Comparison of ENCODE assay signal across 19 cellular contexts in the genomic region with DNA sequence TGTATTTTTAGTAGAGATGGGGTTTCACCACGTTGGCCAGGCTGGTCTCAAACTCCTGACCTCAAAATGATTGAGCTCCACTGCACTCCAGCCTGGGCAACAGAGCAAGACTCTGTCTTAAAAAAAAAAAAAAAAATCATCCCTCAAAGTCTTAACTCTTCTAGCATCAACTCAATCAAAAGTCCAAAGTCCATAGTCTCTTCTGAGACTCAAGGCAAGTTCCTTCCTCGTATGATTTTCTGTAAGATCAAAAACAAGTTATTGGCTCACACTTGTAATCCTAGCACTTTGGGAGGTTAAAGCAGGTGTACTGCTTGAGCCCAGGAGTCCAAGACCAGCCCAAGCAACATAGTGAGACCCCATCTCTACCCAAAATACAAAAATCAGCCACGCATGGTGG. TPM values are rescaled to one million over a fixed set of nuclear protein-coding genes. Genes with fewer than 3 reads are reported as not detected.
"Had no signal": no experiment of that assay in that cellular context is flagged by ENCODE, and none has a peak within 500 bp of the region (broad histone marks: within the 10 kb centered on the region; RNA-seq: fewer than 3 reads in every experiment).

No MANE protein-coding gene starts in this region.

- ATAC-seq: foreskin keratinocyte; left lung; lower lobe of right lung; naive thymus-derived CD4-positive, alpha-beta T cell had no signal

- H3K4me1 ChIP-seq: foreskin keratinocyte, left lung, lower lobe of right lung had no signal

- H3K27ac ChIP-seq: coronary artery, esophagus muscularis mucosa, foreskin keratinocyte, gastroesophageal sphincter, hepatocyte, left lung, lower lobe of right lung had no signal

- H3K9me3 ChIP-seq: esophagus muscularis mucosa, gastroesophageal sphincter, heart left ventricle, left lung, lower lobe of right lung had no signal

- DNase-seq: dermis blood vessel endothelial cell; dorsolateral prefrontal cortex; effector CD4-positive, alpha-beta T cell; effector memory CD4-positive, alpha-beta T cell; foreskin keratinocyte; heart left ventricle; hypothalamus; immature natural killer cell; islet precursor cell; kidney; kidney glomerular epithelial cell; left lung; lower lobe of right lung; mesenchymal stem cell; naive thymus-derived CD4-positive, alpha-beta T cell had no signal

- H3K4me3 ChIP-seq: coronary artery, dorsolateral prefrontal cortex, esophagus muscularis mucosa, gastroesophageal sphincter, heart left ventricle, hepatocyte, left lung, lower lobe of right lung had no signal

RNA-seq across cellular contexts. Expression of a gene that starts 24.4 kb away (rescaled TPM):
- total RNA-seq: foreskin keratinocyte had no signal
